ENCODE assay signal across 25 cellular contexts in genomic region chr9:111604054-111604615, GRCh38. TPM values are rescaled to one million over a fixed set of nuclear protein-coding genes. Genes with fewer than 3 reads are reported as not detected.
"Had no signal": no experiment of that assay in that cellular context is flagged by ENCODE, and none has a peak within 500 bp of the region (broad histone marks: within the 10 kb centered on the region; RNA-seq: fewer than 3 reads in every experiment).

No MANE protein-coding gene starts in this region.

- H3K36me3 ChIP-seq: brain microvascular endothelial cell, left lung, sigmoid colon, upper lobe of right lung had no signal

- H3K27me3 ChIP-seq: brain microvascular endothelial cell, foreskin keratinocyte, sigmoid colon, upper lobe of right lung had no signal

- H3K36me3 Mint-ChIP-seq: activated naive CD4-positive, alpha-beta T cell treated with anti-CD3 and anti-CD28 coated beads, Interleukin-2, amount 50 U/mL, for 24 hours; natural killer cell had no signal

- H3K27ac Mint-ChIP-seq: activated naive CD4-positive, alpha-beta T cell treated with anti-CD3 and anti-CD28 coated beads, Interleukin-2, amount 50 U/mL, for 24 hours; activated T-cell treated with anti-CD3 and anti-CD28 coated beads, Interleukin-2, amount 50 U/mL, for 72 hours; immature natural killer cell; natural killer cell; T-helper 1 cell treated with Interleukin-12 subunit alpha and Interleukin-12 subunit beta and Interleukin-4 antibody, amounts not matched to agents 30 μg/mL and 1 μg/mL, for 36 hours had no signal

- DNase-seq: activated CD4-positive, alpha-beta T cell treated with anti-CD3 and anti-CD28 coated beads for 4 hours; activated CD4-positive, alpha-beta T cell treated with anti-CD3 and anti-CD28 coated beads, Interleukin-2, amount 50 U/mL, for 48 hours; activated CD4-positive, CD25-positive, alpha-beta regulatory T cell; activated CD8-positive, alpha-beta memory T cell treated with anti-CD3 and anti-CD28 coated beads, Interleukin-2, amount 50 U/mL, for 48 hours; activated effector memory CD4-positive, alpha-beta T cell treated with anti-CD3 and anti-CD28 coated beads, Interleukin-2, amount 50 U/mL, for 16 hours; activated T-cell treated with anti-CD3 and anti-CD28 coated beads, Interleukin-2, amount 50 U/mL, for 72 hours; anterior cingulate cortex; brain microvascular endothelial cell; central memory CD4-positive, alpha-beta T cell; dermis blood vessel endothelial cell; effector CD8-positive, alpha-beta T cell; foreskin keratinocyte; immature natural killer cell; kidney glomerular epithelial cell; left lung; midbrain; natural killer cell; nucleus accumbens; posterior cingulate gyrus; sigmoid colon; stimulated activated CD4-positive, alpha-beta T cell treated with anti-CD3 and anti-CD28 coated beads, Interleukin-4, amount 100 ng/mL, for 1 hour; stimulated activated naive CD4-positive, alpha-beta T cell treated with Interleukin-2 at 50 U/mL for 16 hours; upper lobe of right lung had no signal

- H3K4me3 ChIP-seq: left lung, sigmoid colon, upper lobe of right lung had no signal

- ATAC-seq: activated T-cell treated with anti-CD3 and anti-CD28 coated beads, Interleukin-2, amount 50 U/mL, for 72 hours; foreskin keratinocyte; left lung; natural killer cell; upper lobe of right lung had no signal

- H3K27ac ChIP-seq: brain microvascular endothelial cell, foreskin keratinocyte, left lung, sigmoid colon, upper lobe of right lung had no signal

- H3K9me3 Mint-ChIP-seq: activated naive CD4-positive, alpha-beta T cell treated with anti-CD3 and anti-CD28 coated beads, Interleukin-2, amount 50 U/mL, for 24 hours; activated T-cell treated with anti-CD3 and anti-CD28 coated beads, Interleukin-2, amount 50 U/mL, for 72 hours; immature natural killer cell; natural killer cell; T-helper 1 cell treated with Interleukin-12 subunit alpha and Interleukin-12 subunit beta and Interleukin-4 antibody, amounts not matched to agents 30 μg/mL and 1 μg/mL, for 36 hours had no signal

- H3K4me1 ChIP-seq: upper lobe of right lung had no signal

- H3K9me3 ChIP-seq: left lung, sigmoid colon, upper lobe of right lung had no signal

- H3K4me3 Mint-ChIP-seq: activated naive CD4-positive, alpha-beta T cell treated with anti-CD3 and anti-CD28 coated beads, Interleukin-2, amount 50 U/mL, for 24 hours; activated T-cell treated with anti-CD3 and anti-CD28 coated beads, Interleukin-2, amount 50 U/mL, for 72 hours; immature natural killer cell; natural killer cell; T-helper 1 cell treated with Interleukin-12 subunit alpha and Interleukin-12 subunit beta and Interleukin-4 antibody, amounts not matched to agents 30 μg/mL and 1 μg/mL, for 36 hours had no signal

RNA-seq across cellular contexts. Expression of gene PTGR1, which starts 4.7 kb away (rescaled TPM):
- total RNA-seq: natural killer cell had no signal
